In the genomic region with DNA sequence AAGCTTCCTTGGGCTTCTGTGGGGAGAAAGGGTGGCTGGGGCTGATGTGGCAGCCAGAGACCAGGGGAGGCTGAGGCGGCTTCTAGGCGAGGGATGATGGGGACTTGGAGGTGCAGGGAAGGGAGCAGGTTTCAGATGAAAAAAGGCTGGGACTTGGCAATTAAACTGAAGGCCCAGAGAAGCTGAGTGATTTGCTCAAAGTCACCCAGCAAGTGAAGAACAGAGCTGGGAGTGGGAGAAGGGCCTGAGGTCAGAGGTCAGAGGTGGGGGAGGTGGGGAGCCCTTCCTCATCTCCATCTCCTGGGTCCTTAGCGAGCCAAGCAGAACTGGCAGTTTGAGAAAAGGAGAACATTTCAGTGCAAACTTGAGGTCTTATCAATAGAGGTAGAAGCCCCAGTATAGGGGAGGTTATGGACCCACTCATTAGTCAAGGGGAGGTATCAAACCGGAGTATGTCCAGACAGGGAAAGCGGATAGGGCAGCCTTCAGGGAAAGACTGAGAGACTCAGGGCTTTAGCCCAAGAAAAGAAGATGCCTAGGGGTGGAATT, we compare ENCODE assay signal across 24 cellular contexts.
"Had no signal": no experiment of that assay in that cellular context is flagged by ENCODE, and none has a peak within 500 bp of the region (broad histone marks: within the 10 kb centered on the region; RNA-seq: fewer than 3 reads in every experiment).

No MANE protein-coding gene starts in this region.

- FAIRE-seq: pancreas had no signal

- H3K4me3 ChIP-seq: heart right ventricle, hepatocyte, left ventricle myocardium inferior, lung, pancreas, psoas muscle, skin epidermis, spleen, tibial nerve, uterus had no signal

- H3K27ac ChIP-seq: heart right ventricle, hepatocyte, left ventricle myocardium inferior, pancreas, psoas muscle, skin epidermis, spleen, tibial nerve, uterus had no signal

- H3K4me1 Mint-ChIP-seq: mesothelial cell of epicardium, natural killer cell, nephron progenitor cell had no signal

- H3K4me2 ChIP-seq: hepatocyte had no signal

- H3K9me3 Mint-ChIP-seq: mesothelial cell of epicardium; naive B cell; natural killer cell; nephron progenitor cell; stimulated activated effector memory CD8-positive, alpha-beta T cell treated with anti-CD3 and anti-CD28 coated beads, Interleukin-12 subunit alpha, Interleukin-12 subunit beta, amount 100 ng/mL, for 72 hours; stimulated activated naive CD8-positive, alpha-beta T cell treated with anti-CD3 and anti-CD28 coated beads, Interleukin-15, Interleukin-2, amounts not matched to agents 100 ng/mL and 50 ng/mL, for 24 hours; type B pancreatic cell had no signal

- H3K79me2 ChIP-seq: hepatocyte had no signal

- H3K4me1 ChIP-seq: heart right ventricle, left ventricle myocardium inferior, pancreas, psoas muscle, spleen, tibial nerve, uterus had no signal

- H3K36me3 Mint-ChIP-seq: mesothelial cell of epicardium; naive B cell; natural killer cell; stimulated activated effector memory CD8-positive, alpha-beta T cell treated with anti-CD3 and anti-CD28 coated beads, Interleukin-12 subunit alpha, Interleukin-12 subunit beta, amount 100 ng/mL, for 72 hours; type B pancreatic cell had no signal

- H3K4me3 Mint-ChIP-seq: mesothelial cell of epicardium; natural killer cell; nephron progenitor cell; stimulated activated effector memory CD8-positive, alpha-beta T cell treated with anti-CD3 and anti-CD28 coated beads, Interleukin-12 subunit alpha, Interleukin-12 subunit beta, amount 100 ng/mL, for 72 hours; stimulated activated naive CD8-positive, alpha-beta T cell treated with anti-CD3 and anti-CD28 coated beads, Interleukin-15, Interleukin-2, amounts not matched to agents 100 ng/mL and 50 ng/mL, for 24 hours; type B pancreatic cell had no signal

- ATAC-seq: heart right ventricle; natural killer cell; pancreas; psoas muscle; sciatic nerve; stimulated activated effector memory CD8-positive, alpha-beta T cell treated with anti-CD3 and anti-CD28 coated beads, Interleukin-12 subunit alpha, Interleukin-12 subunit beta, amount 100 ng/mL, for 72 hours had no signal

- H3K36me3 ChIP-seq: heart right ventricle, left ventricle myocardium inferior, pancreas, spleen, tibial nerve, uterus had no signal

- DNase-seq: heart right ventricle; islet precursor cell; left ventricle myocardium inferior; mesendoderm; naive B cell; natural killer cell; nephron progenitor cell; nucleus accumbens; psoas muscle; spleen; stimulated activated CD4-positive, alpha-beta T cell treated with anti-CD3 and anti-CD28 coated beads, Interleukin-4, amount 100 ng/mL, for 24 hours; stimulated activated naive CD4-positive, alpha-beta T cell; substantia nigra; uterus had no signal

- H3K9me3 ChIP-seq: heart right ventricle, left ventricle myocardium inferior, pancreas, psoas muscle, spleen, tibial nerve, uterus had no signal

- H3K27ac Mint-ChIP-seq: mesothelial cell of epicardium; natural killer cell; nephron progenitor cell; stimulated activated effector memory CD8-positive, alpha-beta T cell treated with anti-CD3 and anti-CD28 coated beads, Interleukin-12 subunit alpha, Interleukin-12 subunit beta, amount 100 ng/mL, for 72 hours; stimulated activated naive CD8-positive, alpha-beta T cell treated with anti-CD3 and anti-CD28 coated beads, Interleukin-15, Interleukin-2, amounts not matched to agents 100 ng/mL and 50 ng/mL, for 24 hours; type B pancreatic cell had no signal

- H2AFZ ChIP-seq: hepatocyte had no signal

- H3K27me3 ChIP-seq: hepatocyte had no signal
